In the genomic region with DNA sequence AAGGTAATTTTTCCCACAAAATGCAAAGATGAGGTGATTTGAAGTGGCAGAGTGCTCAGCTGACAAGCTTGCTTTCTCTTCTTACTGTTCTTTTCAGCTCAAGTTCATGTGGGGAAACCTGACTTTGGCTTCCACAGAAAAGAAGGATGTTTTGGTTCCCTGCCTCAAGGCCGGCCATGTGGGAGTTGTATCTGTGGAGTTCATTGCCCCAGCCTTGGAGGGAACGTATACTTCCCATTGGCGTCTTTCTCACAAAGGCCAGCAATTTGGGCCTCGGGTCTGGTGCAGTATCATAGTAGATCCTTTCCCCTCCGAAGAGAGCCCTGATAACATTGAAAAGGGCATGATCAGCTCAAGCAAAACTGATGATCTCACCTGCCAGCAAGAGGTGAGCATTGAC, we compare ENCODE assay signal across 32 cellular contexts. TPM values are rescaled to one million over a fixed set of nuclear protein-coding genes. Genes with fewer than 3 reads are reported as not detected.
"Had no signal": no experiment of that assay in that cellular context is flagged by ENCODE, and none has a peak within 500 bp of the region (broad histone marks: within the 10 kb centered on the region; RNA-seq: fewer than 3 reads in every experiment).

No MANE protein-coding gene starts in this region.

- ATAC-seq: effector memory CD8-positive, alpha-beta T cell; esophagus mucosa; gastrocnemius medialis; heart right ventricle; left cardiac atrium; left lung; left ventricle myocardium superior; lower lobe of right lung had no signal

- H3K27me3 ChIP-seq: colonic mucosa, esophagus squamous epithelium, gastrocnemius medialis, heart right ventricle, left lung had no signal

- H3K4me3 ChIP-seq: colonic mucosa, esophagus squamous epithelium, gastrocnemius medialis, heart right ventricle, left lung, lower lobe of right lung had no signal

- H3K9me3 ChIP-seq: colonic mucosa, esophagus squamous epithelium, gastrocnemius medialis, heart right ventricle, left lung, lower lobe of right lung had no signal

- H3K27ac Mint-ChIP-seq: dendritic cell treated with granulocyte-macrophage colony-stimulating factor and Interleukin-4, amounts not matched to agents 40 ng/mL and 50 ng/mL, for 4 days; effector memory CD8-positive, alpha-beta T cell; endodermal cell; memory B cell had no signal

- H3K4me3 Mint-ChIP-seq: dendritic cell treated with granulocyte-macrophage colony-stimulating factor and Interleukin-4, amounts not matched to agents 40 ng/mL and 50 ng/mL, for 4 days; effector memory CD8-positive, alpha-beta T cell; endodermal cell; memory B cell had no signal

- DNase-seq: colonic mucosa; cortex of kidney; effector CD8-positive, alpha-beta T cell; effector memory CD8-positive, alpha-beta T cell; endodermal cell; erythroblast; esophagus squamous epithelium; foreskin fibroblast; foreskin melanocyte; gastrocnemius medialis; glutamatergic neuron; head of caudate nucleus; heart right ventricle; hippocampal formation; left cardiac atrium; left lung; left ventricle myocardium superior; lower lobe of right lung; mesendoderm; midbrain had no signal

- H3K27ac ChIP-seq: colonic mucosa, epithelial cell of prostate, esophagus squamous epithelium, gastrocnemius medialis, heart right ventricle, left lung, lower lobe of right lung had no signal

- H3K9me3 Mint-ChIP-seq: dendritic cell treated with granulocyte-macrophage colony-stimulating factor and Interleukin-4, amounts not matched to agents 40 ng/mL and 50 ng/mL, for 4 days; effector memory CD8-positive, alpha-beta T cell; endodermal cell; memory B cell had no signal

- H3K4me1 ChIP-seq: colonic mucosa, esophagus squamous epithelium, gastrocnemius medialis, heart right ventricle, left lung, lower lobe of right lung had no signal

- H3K27me3 Mint-ChIP-seq: dendritic cell treated with granulocyte-macrophage colony-stimulating factor and Interleukin-4, amounts not matched to agents 40 ng/mL and 50 ng/mL, for 4 days; effector memory CD8-positive, alpha-beta T cell; memory B cell had no signal

- H3K4me1 Mint-ChIP-seq: endodermal cell, memory B cell had no signal

RNA-seq across cellular contexts. Expression of a gene that starts 35.2 kb away (rescaled TPM):
- total RNA-seq: colonic mucosa, dermis microvascular lymphatic vessel endothelial cell, endodermal cell, esophagus mucosa, esophagus squamous epithelium, gastrocnemius medialis, heart right ventricle, kidney epithelial cell, left cardiac atrium, left ventricle myocardium superior, lower leg skin, lower lobe of right lung, lung microvascular endothelial cell, mucosa of gallbladder had no signal
- polyA plus RNA-seq: heart right ventricle, keratinocyte had no signal

RNA-seq across cellular contexts. Expression of a gene that starts 40.5 kb away (rescaled TPM):
- total RNA-seq: dermis microvascular lymphatic vessel endothelial cell, esophagus squamous epithelium, gastrocnemius medialis, glomerular endothelial cell, kidney epithelial cell, lower leg skin, lung microvascular endothelial cell, mononuclear cell had no signal
- polyA plus RNA-seq: heart right ventricle, keratinocyte had no signal
